In genomic region chr1:40531381-40532061, GRCh38 we compare ENCODE assay signal across 1 cellular context.
TF ChIP-seq lines count a peak whose summit lies in the region.

TSS of gene ZNF684 (plus strand) at chr1:40531637. CDS start at chr1:40533167, 1,530 bp downstream.

TF ChIP-seq in HepG2, 621 proteins besides CTCF, POLR2A, EP300 and RAD21 (continued from another document and continues in another):
- TF ChIP-seq TBX2 (CRISPR knock-in tag; IDR thresholded peaks at IDR 0.05; ENCODE audit: borderline replicate concordance), result peak; percentile 53; the same call in 1 of the 2 replicates
- TF ChIP-seq ZNF431 (CRISPR knock-in tag; IDR thresholded peaks at IDR 0.05; ENCODE audit: borderline replicate concordance, low read depth), result no peak
- TF ChIP-seq FOXP4 (CRISPR knock-in tag; IDR thresholded peaks at IDR 0.05), result peak; percentile 19; the same call in 1 of the 2 replicates
- peak; percentile 45; the same call in 1 of the 2 replicates for TF ChIP-seq NFYB (CRISPR knock-in tag; IDR thresholded peaks at IDR 0.05)
- peak; percentile 77 for TF ChIP-seq PHF20 (CRISPR knock-in tag; IDR thresholded peaks at IDR 0.05)
- TF ChIP-seq MAZ (IDR thresholded peaks at IDR 0.05; ENCODE audit: borderline replicate concordance, low read depth, low read length), result no peak; the same call in 1 of the 2 replicates
- TF ChIP-seq MAZ (CRISPR knock-in tag; IDR thresholded peaks at IDR 0.05; ENCODE audit: low read depth), result peak; percentile 74
- TF ChIP-seq ZSCAN12 (CRISPR knock-in tag; IDR thresholded peaks at IDR 0.05), result no peak
- TF ChIP-seq MTA1 (CRISPR knock-in tag; IDR thresholded peaks at IDR 0.05; ENCODE audit: borderline replicate concordance), result 0 out of 2 replicates have a peak, but pooled peaks have one; percentile 51
- no peak for TF ChIP-seq MZF1 (CRISPR knock-in tag; IDR thresholded peaks at IDR 0.05; ENCODE audit: borderline replicate concordance)
- TF ChIP-seq ZIK1 (CRISPR knock-in tag; IDR thresholded peaks at IDR 0.05; ENCODE audit: borderline replicate concordance, low read depth), result no peak
- TF ChIP-seq ZNF224 (CRISPR knock-in tag; IDR thresholded peaks at IDR 0.05), result no peak
- peak; percentile 61; the same call in 1 of the 2 replicates for TF ChIP-seq ATF2 (CRISPR knock-in tag; IDR thresholded peaks at IDR 0.05)
- peak; percentile 48 for TF ChIP-seq HNRNPLL (IDR thresholded peaks at IDR 0.05; ENCODE audit: low read depth, low read length, poor library complexity, severe bottlenecking)
- TF ChIP-seq ZNF558 (CRISPR knock-in tag; IDR thresholded peaks at IDR 0.05; ENCODE audit: borderline replicate concordance), result no peak
- peak; percentile 84 for TF ChIP-seq EED (CRISPR knock-in tag; IDR thresholded peaks at IDR 0.05)
- TF ChIP-seq CREM (IDR thresholded peaks at IDR 0.05), result peak; percentile 96
- no peak for TF ChIP-seq CREM (CRISPR knock-in tag; IDR thresholded peaks at IDR 0.05)
- TF ChIP-seq ZNF251 (CRISPR knock-in tag; IDR thresholded peaks at IDR 0.05), result no peak
- no peak for TF ChIP-seq REL (CRISPR knock-in tag; conservative IDR thresholded peaks at IDR 0.05)
- no peak for TF ChIP-seq ZNF850 (CRISPR knock-in tag; conservative IDR thresholded peaks at IDR 0.05)
- peak; percentile 73; the same call in 1 of the 2 replicates for TF ChIP-seq RFXAP (CRISPR knock-in tag; IDR thresholded peaks at IDR 0.05; ENCODE audit: borderline replicate concordance)
- no peak for TF ChIP-seq ZNF570 (CRISPR knock-in tag; IDR thresholded peaks at IDR 0.05; ENCODE audit: borderline replicate concordance)
- TF ChIP-seq ATF7 (IDR thresholded peaks at IDR 0.05), result no peak
- peak; percentile 59; the same call in 1 of the 2 replicates for TF ChIP-seq ATF7 (CRISPR knock-in tag; IDR thresholded peaks at IDR 0.05)
- peak; percentile 87 for TF ChIP-seq ELF3 (CRISPR knock-in tag; IDR thresholded peaks at IDR 0.05)
- TF ChIP-seq HMG20A (CRISPR knock-in tag; IDR thresholded peaks at IDR 0.05; ENCODE audit: borderline replicate concordance), result peak; percentile 10; the same call in 1 of the 2 replicates
- TF ChIP-seq THAP11 (CRISPR knock-in tag; IDR thresholded peaks at IDR 0.05), result peak; percentile 98
- peak; percentile 48 for TF ChIP-seq ZNF331 (CRISPR knock-in tag; IDR thresholded peaks at IDR 0.05)
- peak; percentile 68 for TF ChIP-seq MAX (IDR thresholded peaks at IDR 0.05)
- peak; percentile 73; the same call in 1 of the 2 replicates for TF ChIP-seq ZNF274 (CRISPR knock-in tag; IDR thresholded peaks at IDR 0.05)
- peak; percentile 85 for TF ChIP-seq POLR2AphosphoS5 (IDR thresholded peaks at IDR 0.05; ENCODE audit: low read depth, low read length)
- TF ChIP-seq KAT8 (CRISPR knock-in tag; IDR thresholded peaks at IDR 0.05), result peak; percentile 89
- no peak for TF ChIP-seq BHLHE40 (IDR thresholded peaks at IDR 0.05; ENCODE audit: low read length)
- peak; percentile 81 for TF ChIP-seq POLR2G (IDR thresholded peaks at IDR 0.05; ENCODE audit: low read depth, low read length)
- TF ChIP-seq ZNF44 (CRISPR knock-in tag; IDR thresholded peaks at IDR 0.05), result no peak
- TF ChIP-seq MXI1 (IDR thresholded peaks at IDR 0.05; ENCODE audit: borderline replicate concordance, low read depth, low read length), result peak; percentile 83; the same call in 1 of the 3 replicates
- TF ChIP-seq PREB (CRISPR knock-in tag; IDR thresholded peaks at IDR 0.05), result no peak
- TF ChIP-seq SALL2 (CRISPR knock-in tag; IDR thresholded peaks at IDR 0.05), result 0 out of 2 replicates have a peak, but pooled peaks have one; percentile 53
- no peak for TF ChIP-seq IRX3 (CRISPR knock-in tag; IDR thresholded peaks at IDR 0.05; ENCODE audit: borderline replicate concordance, low read depth)
- TF ChIP-seq IKZF5 (CRISPR knock-in tag; IDR thresholded peaks at IDR 0.05), result no peak; the same call in 1 of the 2 replicates
- TF ChIP-seq ZBTB49 (CRISPR knock-in tag; IDR thresholded peaks at IDR 0.05; ENCODE audit: borderline replicate concordance), result no peak
- TF ChIP-seq ATF6 (CRISPR knock-in tag; conservative IDR thresholded peaks at IDR 0.05), result no peak
- peak; percentile 79 for TF ChIP-seq ZNF124 (CRISPR knock-in tag; IDR thresholded peaks at IDR 0.05)
- peak; percentile 33; the same call in 1 of the 2 replicates for TF ChIP-seq RCOR2 (CRISPR knock-in tag; IDR thresholded peaks at IDR 0.05)
- no peak; the same call in 1 of the 2 replicates for TF ChIP-seq AHDC1 (CRISPR knock-in tag; IDR thresholded peaks at IDR 0.05; ENCODE audit: borderline replicate concordance)
- TF ChIP-seq ZNF280D (CRISPR knock-in tag; IDR thresholded peaks at IDR 0.05), result peak; percentile 56; the same call in 1 of the 2 replicates
